18 cellular contexts compared by ENCODE assay signal in the genomic region with DNA sequence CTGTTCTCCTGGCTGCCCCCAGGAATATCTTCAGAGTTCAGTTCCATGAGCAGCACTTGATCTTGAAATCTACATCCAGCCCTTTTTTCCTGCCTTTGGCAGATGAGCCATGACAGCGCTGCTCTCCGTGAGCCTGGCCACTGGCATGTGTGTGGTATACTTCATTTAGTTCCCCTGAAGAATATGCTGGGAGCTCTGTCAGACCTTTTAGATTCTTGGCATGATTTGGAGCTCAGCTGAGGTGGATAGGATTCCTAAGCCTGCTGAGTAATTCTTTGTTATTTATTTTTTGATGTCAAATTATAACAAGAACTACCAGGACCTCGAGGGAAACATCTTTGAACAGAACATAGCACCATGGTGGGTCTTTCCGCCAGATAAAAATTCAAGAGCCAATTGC.
DNase-seq lines count a peak whose midpoint lies in the region; ATAC-seq, FAIRE-seq and TF ChIP-seq lines count a peak whose summit lies in the region.
"Had no signal": no experiment of that assay in that cellular context is flagged by ENCODE, and none has a peak within 500 bp of the region (broad histone marks: within the 10 kb centered on the region; RNA-seq: fewer than 3 reads in every experiment).

No MANE protein-coding gene starts in this region.

- no peak overlapping the region for H3K27ac Mint-ChIP-seq in activated CD8-positive, alpha-beta T cell treated with anti-CD3 and anti-CD28 coated beads for 36 hours
- H3K27ac Mint-ChIP-seq in activated CD8-positive, alpha-beta T cell treated with anti-CD3 and anti-CD28 coated beads, Interleukin-2, amount 10 ng/mL, durations not matched to agents 7 days and 5 days: no peak overlapping the region
- H3K27ac Mint-ChIP-seq: CD4-positive, alpha-beta memory T cell had no signal

- TF ChIP-seq CTCF in VCaP (conservative IDR thresholded peaks at IDR 0.05) (no peak), choroid plexus epithelial cell (conservative IDR thresholded peaks at IDR 0.05; ENCODE audit: low read depth, low read length) (no peak)
- TF ChIP-seq CTCF in activated CD8-positive, alpha-beta T cell treated with anti-CD3 and anti-CD28 coated beads for 36 hours (IDR thresholded peaks at IDR 0.05): no peak

- no peak overlapping the region for H3K4me3 ChIP-seq in choroid plexus epithelial cell (ENCODE audit: low read depth, low read length)
- H3K4me3 ChIP-seq: HAP-1, K562 had no signal

- H3K27me3 Mint-ChIP-seq in activated CD8-positive, alpha-beta T cell treated with anti-CD3 and anti-CD28 coated beads for 36 hours: no peaks in the 10 kb centered on the region
- H3K27me3 Mint-ChIP-seq in activated CD8-positive, alpha-beta T cell treated with anti-CD3 and anti-CD28 coated beads, Interleukin-2, amount 10 ng/mL, durations not matched to agents 7 days and 5 days (ENCODE audit: low read depth): no peaks in the 10 kb centered on the region

- no peak for ATAC-seq in activated CD8-positive, alpha-beta T cell treated with anti-CD3 and anti-CD28 coated beads for 36 hours
- ATAC-seq in activated CD8-positive, alpha-beta T cell treated with anti-CD3 and anti-CD28 coated beads, Interleukin-2, amount 10 ng/mL, durations not matched to agents 7 days and 5 days: no peak
- ATAC-seq: K562 had no signal

- H3K4me1 Mint-ChIP-seq in activated CD8-positive, alpha-beta T cell treated with anti-CD3 and anti-CD28 coated beads for 36 hours (ENCODE audit: low read depth): no peaks in the 10 kb centered on the region
- H3K4me1 Mint-ChIP-seq in activated CD8-positive, alpha-beta T cell treated with anti-CD3 and anti-CD28 coated beads, Interleukin-2, amount 10 ng/mL, durations not matched to agents 7 days and 5 days (ENCODE audit: low read depth): no peaks in the 10 kb centered on the region
- H3K4me1 Mint-ChIP-seq: CD4-positive, alpha-beta memory T cell had no signal

- intact Hi-C loops in activated CD8-positive, alpha-beta T cell treated with anti-CD3 and anti-CD28 coated beads for 36 hours (cut with micrococcal nuclease): no loop called here

- no peak for TF ChIP-seq POLR2A in GM12892 (IDR thresholded peaks at IDR 0.05; ENCODE audit: low read depth, low read length)

- peak; percentile 55 for DNase-seq in EH (ENCODE audit: low read depth)
- DNase-seq in choroid plexus epithelial cell (ENCODE audit: low read depth): peak; percentile 16
- no peak for DNase-seq in NCI-H446 (lab: John Stamatoyannopoulos, UW)
- DNase-seq in activated CD8-positive, alpha-beta T cell treated with anti-CD3 and anti-CD28 coated beads for 36 hours: no peak
- DNase-seq in activated CD8-positive, alpha-beta T cell treated with anti-CD3 and anti-CD28 coated beads, Interleukin-2, amount 10 ng/mL, durations not matched to agents 7 days and 5 days: no peak
- DNase-seq in GM12892 (ENCODE audit: insufficient read length): no peak
- DNase-seq: BE2C; CD4-positive, alpha-beta memory T cell; DMS79; EL had no signal

- CTCF ChIA-PET in activated CD8-positive, alpha-beta T cell treated with anti-CD3 and anti-CD28 coated beads for 36 hours (lab: Charles Lee): no interaction called here
- CTCF ChIA-PET in activated CD8-positive, alpha-beta T cell treated with anti-CD3 and anti-CD28 coated beads, Interleukin-2, amount 10 ng/mL, durations not matched to agents 7 days and 5 days (lab: Charles Lee): no interaction called here

- no peak for FAIRE-seq in GM12892 (lab: Jason Lieb, UNC)
- FAIRE-seq: G401.6, GM12891, GM19239, H1, K562 had no signal

- no peaks in the 10 kb centered on the region for H3K9me3 Mint-ChIP-seq in activated CD8-positive, alpha-beta T cell treated with anti-CD3 and anti-CD28 coated beads for 36 hours
- no peaks in the 10 kb centered on the region for H3K9me3 Mint-ChIP-seq in activated CD8-positive, alpha-beta T cell treated with anti-CD3 and anti-CD28 coated beads, Interleukin-2, amount 10 ng/mL, durations not matched to agents 7 days and 5 days (ENCODE audit: insufficient read depth)

- POLR2A ChIA-PET in activated CD8-positive, alpha-beta T cell treated with anti-CD3 and anti-CD28 coated beads for 36 hours (lab: Charles Lee): no interaction called here
- POLR2A ChIA-PET in activated CD8-positive, alpha-beta T cell treated with anti-CD3 and anti-CD28 coated beads, Interleukin-2, amount 10 ng/mL, durations not matched to agents 7 days and 5 days (lab: Charles Lee): no interaction called here

- H3K27ac ChIP-seq in VCaP: peak overlapping the region; percentile 68
- H3K27ac ChIP-seq: C4-2B had no signal

- no peaks in the 10 kb centered on the region for H3K36me3 Mint-ChIP-seq in activated CD8-positive, alpha-beta T cell treated with anti-CD3 and anti-CD28 coated beads for 36 hours (ENCODE audit: low read depth)
- no peaks in the 10 kb centered on the region for H3K36me3 Mint-ChIP-seq in activated CD8-positive, alpha-beta T cell treated with anti-CD3 and anti-CD28 coated beads, Interleukin-2, amount 10 ng/mL, durations not matched to agents 7 days and 5 days (ENCODE audit: low read depth)
- H3K36me3 Mint-ChIP-seq: CD4-positive, alpha-beta memory T cell had no signal

- no peak overlapping the region for H3K4me3 Mint-ChIP-seq in activated CD8-positive, alpha-beta T cell treated with anti-CD3 and anti-CD28 coated beads for 36 hours
- no peak overlapping the region for H3K4me3 Mint-ChIP-seq in activated CD8-positive, alpha-beta T cell treated with anti-CD3 and anti-CD28 coated beads, Interleukin-2, amount 10 ng/mL, durations not matched to agents 7 days and 5 days
- H3K4me3 Mint-ChIP-seq: CD4-positive, alpha-beta memory T cell had no signal

Comparison
In these comparisons a context has a peak if more than half of its experiments do, and no peak if none do; other contexts are left out.
1. DNase-seq: peak in EH (single experiment) and choroid plexus epithelial cell (single experiment); none in NCI-H446 (0 of 2), activated CD8-positive, alpha-beta T cell treated with anti-CD3 and anti-CD28 coated beads for 36 hours (single experiment), activated CD8-positive, alpha-beta T cell treated with anti-CD3 and anti-CD28 coated beads, Interleukin-2, amount 10 ng/mL, durations not matched to agents 7 days and 5 days (single experiment) and GM12892 (single experiment).